20 cellular contexts compared by ENCODE assay signal in the genomic region with DNA sequence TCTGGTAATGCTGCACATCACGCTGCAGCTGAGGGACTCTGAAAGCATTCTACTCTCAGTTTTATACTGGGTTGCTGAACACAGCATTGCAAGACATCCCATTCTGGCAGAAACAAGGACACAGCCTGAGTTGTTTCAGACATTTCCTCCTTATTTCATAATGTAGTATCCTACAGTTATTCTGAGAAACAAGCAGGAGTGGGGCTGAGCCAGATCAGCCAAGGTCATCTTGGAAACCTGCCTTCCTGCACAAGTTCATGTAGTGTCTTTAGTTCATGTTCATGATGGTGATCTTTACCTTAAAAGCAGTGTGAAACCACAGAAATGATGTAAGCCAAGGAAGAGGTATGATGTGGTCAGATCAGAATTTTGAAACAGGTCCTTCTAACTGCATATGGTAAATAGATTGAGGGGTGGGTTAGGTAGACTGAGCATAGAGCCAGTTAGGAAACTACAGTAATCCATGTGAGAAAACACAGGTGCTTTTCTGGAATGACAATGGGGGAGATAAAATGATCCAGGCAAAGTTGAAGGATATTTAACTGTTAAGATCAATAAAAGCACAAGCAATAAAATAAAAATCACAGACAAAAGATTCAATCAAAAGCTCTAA.
"Had no signal": no experiment of that assay in that cellular context is flagged by ENCODE, and none has a peak within 500 bp of the region (broad histone marks: within the 10 kb centered on the region; RNA-seq: fewer than 3 reads in every experiment).

No MANE protein-coding gene starts in this region.

- H3K4me1 ChIP-seq: esophagus squamous epithelium, parathyroid adenoma, tibial nerve, upper lobe of left lung had no signal

- H3K27ac ChIP-seq: esophagus squamous epithelium, parathyroid adenoma, right lobe of liver, thoracic aorta, tibial nerve, upper lobe of left lung had no signal

- H3K27me3 ChIP-seq: esophagus squamous epithelium, right lobe of liver, tibial nerve, upper lobe of left lung had no signal

- H3K36me3 ChIP-seq: esophagus squamous epithelium, right lobe of liver, thoracic aorta, tibial nerve, upper lobe of left lung had no signal

- DNase-seq: cortex of kidney; effector memory CD8-positive, alpha-beta T cell; erythroblast; esophagus squamous epithelium; hypothalamus; natural killer cell; right lobe of liver; small intestine; stimulated activated CD4-positive, alpha-beta T cell treated with anti-CD3 and anti-CD28 coated beads, Interleukin-15, amount 100 ng/mL, for 24 hours; stimulated activated CD4-positive, alpha-beta T cell treated with anti-CD3 and anti-CD28 coated beads, Interleukin-2, amount 100 ng/mL, for 48 hours; stimulated activated naive B cell treated with anti-CD40 and anti-IgM and Interleukin-4, amounts not matched to agents 10 μg/mL and 1 μg/mL and 100 μg/mL, for 72 hours; upper lobe of left lung had no signal

- H3K4me3 ChIP-seq: esophagus squamous epithelium, lung, right lobe of liver, thoracic aorta, tibial nerve, upper lobe of left lung had no signal

- H3K9me3 ChIP-seq: esophagus squamous epithelium, right lobe of liver, thoracic aorta, tibial nerve, upper lobe of left lung had no signal

- ATAC-seq: effector memory CD8-positive, alpha-beta T cell; natural killer cell; right lobe of liver; stimulated activated naive B cell treated with anti-CD40 and anti-IgM and Interleukin-4, amounts not matched to agents 10 μg/mL and 1 μg/mL and 100 μg/mL, for 72 hours had no signal

- FAIRE-seq: endometrium, frontal cortex, keratinocyte, small intestine, urothelium cell line had no signal
